Comparison of ENCODE assay signal across 8 cellular contexts in genomic region chr2:29920631-29921559, GRCh38. TPM values are rescaled to one million over a fixed set of nuclear protein-coding genes. Genes with fewer than 3 reads are reported as not detected.
DNase-seq lines count a peak whose midpoint lies in the region; ATAC-seq and TF ChIP-seq lines count a peak whose summit lies in the region.

No MANE protein-coding gene starts in this region.

- no peak overlapping the region for H4K91ac ChIP-seq in mesenchymal stem cell (ENCODE audit: low read length)

- H3K9me3 ChIP-seq in mesenchymal stem cell (ENCODE audit: control insufficient read depth, low read length) (no peaks in the 10 kb centered on the region), upper lobe of left lung (no peaks in the 10 kb centered on the region)

- H3K18ac ChIP-seq in mesenchymal stem cell (ENCODE audit: low read depth in 1 of 2, low read length in 2 of 2): no peak overlapping the region

- no peak overlapping the region for H3K23ac ChIP-seq in mesenchymal stem cell (ENCODE audit: low read length in 2 of 2)

- H3K14ac ChIP-seq in mesenchymal stem cell (ENCODE audit: low read length in 2 of 2): no peak overlapping the region

- TF ChIP-seq CTCF in choroid plexus epithelial cell (conservative IDR thresholded peaks at IDR 0.05; ENCODE audit: low read depth, low read length) (no peak), upper lobe of left lung (IDR thresholded peaks at IDR 0.05) (no peak), lower leg skin (IDR thresholded peaks at IDR 0.05) (no peak)

- no peak overlapping the region for H4K8ac ChIP-seq in mesenchymal stem cell (ENCODE audit: low read length)

- H3K36me3 ChIP-seq in mesenchymal stem cell (ENCODE audit: control insufficient read depth in 1 of 2, insufficient read depth in 2 of 2, low read depth in 1 of 2, low read length in 2 of 2) (no peaks in the 10 kb centered on the region), upper lobe of left lung (no peaks in the 10 kb centered on the region)

- H2AK5ac ChIP-seq in mesenchymal stem cell (ENCODE audit: low read length, severe bottlenecking): no peak overlapping the region

- H2AFZ ChIP-seq in mesenchymal stem cell (ENCODE audit: low read depth, low read length): no peak overlapping the region

- H3K9ac ChIP-seq in mesenchymal stem cell (ENCODE audit: low read length): peak overlapping the region; percentile 26

- peaks cover 42 to 50% of the 10 kb centered on the region in 2 experiments for H3K27me3 ChIP-seq in mesenchymal stem cell (ENCODE audit: control insufficient read depth in 1 of 2, insufficient read depth in 1 of 2, low read length in 2 of 2)
- peaks cover 3 to 27% (median 17%) of the 10 kb centered on the region in 4 donors for H3K27me3 ChIP-seq in upper lobe of left lung

- H3K27ac ChIP-seq in mesenchymal stem cell (ENCODE audit: low read length, poor library complexity, severe bottlenecking) (no peak overlapping the region), upper lobe of left lung (no peak overlapping the region)

- TF ChIP-seq POLR2A in upper lobe of left lung (IDR thresholded peaks at IDR 0.05) (no peak), lower leg skin (IDR thresholded peaks at IDR 0.05) (no peak)

- H3K4ac ChIP-seq in mesenchymal stem cell (ENCODE audit: low read depth in 1 of 2, low read length in 2 of 2): no peak overlapping the region

- H3K4me2 ChIP-seq in mesenchymal stem cell (ENCODE audit: low read length, poor library complexity, severe bottlenecking): peak overlapping the region; percentile 72

- H3K79me1 ChIP-seq in mesenchymal stem cell (replicated peaks; ENCODE audit: low read length, poor library complexity, severe bottlenecking): no peaks in the 10 kb centered on the region

- H2BK15ac ChIP-seq in mesenchymal stem cell (ENCODE audit: low read depth, poor library complexity, severe bottlenecking): no peak overlapping the region

- DNase-seq in Daoy (ENCODE audit: low read depth) (peak; percentile 44), NCI-H1105 treated with DMSO at 0.1 percent for 48 hours (lab: John Stamatoyannopoulos, UW) (peak; percentile 56), choroid plexus epithelial cell (ENCODE audit: low read depth) (peak; percentile 37), mesenchymal stem cell (no peak), upper lobe of left lung (peak in 1 of 2 donors; percentile 72), NCI-H2029 treated with DMSO at 0.1 percent for 48 hours (lab: John Stamatoyannopoulos, UW) (no peak), lower leg skin (ENCODE audit: low spot score in 2 of 2) (no peak)

- H3K4me1 ChIP-seq in mesenchymal stem cell (ENCODE audit: control insufficient read depth, insufficient read depth, low read depth, low read length) (peaks cover 20% of the 10 kb centered on the region), upper lobe of left lung (peaks cover 16 to 25% (median 23%) of the 10 kb centered on the region in 4 donors)

- peak overlapping the region; percentile 39 for H3K4me3 ChIP-seq in choroid plexus epithelial cell (ENCODE audit: low read depth, low read length)
- peak overlapping the region; percentile 25 to 85 for H3K4me3 ChIP-seq in mesenchymal stem cell (ENCODE audit: insufficient read depth in 1 of 2, low read depth in 1 of 2, low read length in 2 of 2)
- H3K4me3 ChIP-seq in upper lobe of left lung: peak overlapping the region in 3 of 4 donors; percentile 27 to 39 (median 35)
- no peak overlapping the region for H3K4me3 ChIP-seq in lower leg skin (ENCODE audit: low read depth, poor library complexity, severe bottlenecking)

- no peak for TF ChIP-seq EP300 in upper lobe of left lung (IDR thresholded peaks at IDR 0.05)

- no peak overlapping the region for H2BK120ac ChIP-seq in mesenchymal stem cell (ENCODE audit: low read depth, low read length)

- 2% methylated on average over 60 of the region's 71 CpGs for WGBS in mesenchymal stem cell
- 3% methylated on average over 33 of the region's 71 CpGs; no CpG with 5 or more reads in 1 of the 2 donors for WGBS in upper lobe of left lung, 2 donors
- WGBS in lower leg skin, 2 donors: 2 to 3% methylated on average over 34 to 46 of the region's 71 CpGs

- intact Hi-C loops in lower leg skin (cut with DNase I; ENCODE audit: low total_unique reads): loop anchor here (5.0 to 10.0 kb wide), 2 partner anchors 104 to 151 kb away; no protein-coding TSS in a partner anchor

- ATAC-seq in upper lobe of left lung (ENCODE audit: low FRiP score in 2 of 2): peak; percentile 8 to 45
- ATAC-seq in GM18873 (IDR thresholded peaks at IDR 0.05; ENCODE audit: low FRiP score, unreplicated experiment): no peak

- no peak overlapping the region for H2BK12ac ChIP-seq in mesenchymal stem cell (ENCODE audit: low read length in 2 of 2)

- H2BK5ac ChIP-seq in mesenchymal stem cell (ENCODE audit: low read depth, low read length, poor library complexity, severe bottlenecking): no peak overlapping the region

RNA-seq across cellular contexts. Expression of gene ALK, which starts 0.5 kb away (rescaled TPM):
- 0.03 and 0.11 TPM in 2 replicates for total RNA-seq in Daoy (2014; rRNA removed; shearing (Covaris generic))
- not detected for polyA plus RNA-seq in mesenchymal stem cell (2013, experiment 1 of 2)
- polyA plus RNA-seq in mesenchymal stem cell (2013, experiment 2 of 2): not detected
- total RNA-seq in upper lobe of left lung (1 to 10 TPM in 2 of 6 donors, under 1 TPM in 4; 0.17 to 2.1 (median 0.35) TPM), lower leg skin (under 1 TPM in 1 of 4 donors, not detected in 3; 0.66 TPM)

Comparison
In these comparisons a context has a peak if more than half of its experiments do, and no peak if none do; other contexts are left out.
1. DNase-seq: peak in Daoy (single experiment), NCI-H1105 treated with DMSO at 0.1 percent for 48 hours (single experiment) and choroid plexus epithelial cell (single experiment); none in mesenchymal stem cell (single experiment), NCI-H2029 treated with DMSO at 0.1 percent for 48 hours (single experiment) and lower leg skin (0 of 2).